Comparison of ENCODE assay signal across 13 cellular contexts in the genomic region with DNA sequence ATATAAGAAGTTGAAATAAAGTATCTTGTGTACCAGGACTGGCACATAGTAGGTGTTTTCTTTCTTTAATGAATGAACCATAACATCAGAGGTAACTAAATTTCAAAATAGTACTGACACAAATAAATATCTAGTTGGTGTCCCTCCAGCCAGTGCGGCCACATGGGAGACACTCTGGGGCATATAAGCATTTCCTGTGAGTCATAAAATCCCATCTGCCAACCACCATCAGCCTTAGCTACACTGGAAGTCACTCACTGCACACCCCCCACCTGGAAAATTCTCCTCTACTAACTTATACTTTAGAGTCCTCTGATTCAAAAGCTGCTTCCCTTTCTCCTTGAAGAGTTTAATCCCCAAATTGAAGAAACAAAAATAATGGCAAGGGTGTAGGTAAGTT. TPM values are rescaled to one million over a fixed set of nuclear protein-coding genes. Genes with fewer than 3 reads are reported as not detected.
DNase-seq lines count a peak whose midpoint lies in the region; ATAC-seq and TF ChIP-seq lines count a peak whose summit lies in the region.
"Had no signal": no experiment of that assay in that cellular context is flagged by ENCODE, and none has a peak within 500 bp of the region (broad histone marks: within the 10 kb centered on the region; RNA-seq: fewer than 3 reads in every experiment).

No MANE protein-coding gene starts in this region.

- no peak for TF ChIP-seq POLR2A in vagina (IDR thresholded peaks at IDR 0.05)

- no peaks in the 10 kb centered on the region for H3K9me3 ChIP-seq in vagina
- H3K9me3 ChIP-seq in right atrium auricular region: no peaks in the 10 kb centered on the region
- H3K9me3 ChIP-seq: adrenal gland, testis had no signal

- no peaks in the 10 kb centered on the region for H3K4me1 ChIP-seq in vagina
- no peaks in the 10 kb centered on the region for H3K4me1 ChIP-seq in right atrium auricular region
- H3K4me1 ChIP-seq: adrenal gland, testis had no signal

- DNase-seq in AG08395 (ENCODE audit: low spot score) (peak; percentile 47), HCEC 1CT (peak; percentile 18), RKO (ENCODE audit: low spot score) (peak; percentile 50), fibroblast of pulmonary artery (ENCODE audit: low read depth) (peak; percentile 31), vagina (ENCODE audit: extremely low spot score in 2 of 2) (no peak), NCI-H2196 treated with DMSO at 0.1 percent for 48 hours (lab: John Stamatoyannopoulos, UW; ENCODE audit: unreplicated experiment) (no peak), right atrium auricular region (ENCODE audit: low spot score) (no peak)
- DNase-seq: adrenal gland, HFFc6, NCI-H1436 treated with DMSO at 0.1 percent for 48 hours, retina, testis had no signal

- H3K4me3 ChIP-seq in fibroblast of pulmonary artery (replicated peaks; ENCODE audit: low read depth, low read length) (no peak overlapping the region), vagina (no peak overlapping the region), right atrium auricular region (no peak overlapping the region)
- H3K4me3 ChIP-seq: adrenal gland, testis had no signal

- H3K36me3 ChIP-seq in vagina (no peaks in the 10 kb centered on the region), right atrium auricular region (no peaks in the 10 kb centered on the region)
- H3K36me3 ChIP-seq: adrenal gland had no signal

- H3K27me3 ChIP-seq in vagina (no peaks in the 10 kb centered on the region), right atrium auricular region (no peaks in the 10 kb centered on the region)
- H3K27me3 ChIP-seq: adrenal gland, testis had no signal

- ATAC-seq in HG02610 (IDR thresholded peaks at IDR 0.05; ENCODE audit: unreplicated experiment): no peak

- TF ChIP-seq CTCF in fibroblast of pulmonary artery (IDR thresholded peaks at IDR 0.05; ENCODE audit: low read length, missing control alignments): no peak
- no peak for TF ChIP-seq CTCF in vagina (IDR thresholded peaks at IDR 0.05)
- no peak for TF ChIP-seq CTCF in right atrium auricular region (IDR thresholded peaks at IDR 0.05)

- H3K27ac ChIP-seq in vagina: no peak overlapping the region
- H3K27ac ChIP-seq in right atrium auricular region: no peak overlapping the region
- H3K27ac ChIP-seq: adrenal gland, testis had no signal

- intact Hi-C loops in vagina (cut with DNase I): no loop called here

RNA-seq across cellular contexts. Expression of a gene that starts 32.5 kb away (rescaled TPM):
- total RNA-seq in vagina (not detected), right atrium auricular region (not detected)
- total RNA-seq: adrenal gland, HFFc6 had no signal

RNA-seq across cellular contexts. Expression of a gene that starts 32.5 kb away (rescaled TPM):
- not detected for total RNA-seq in vagina
- not detected for total RNA-seq in right atrium auricular region
- total RNA-seq: adrenal gland, HFFc6 had no signal

RNA-seq across cellular contexts. Expression of a gene that starts 34.6 kb away (rescaled TPM):
- total RNA-seq in vagina (not detected), right atrium auricular region (not detected)
- total RNA-seq: HFFc6 had no signal

Comparison
In these comparisons a context has a peak if more than half of its experiments do, and no peak if none do; other contexts are left out.
1. DNase-seq: peak in AG08395 (single experiment), HCEC 1CT (single experiment), RKO (single experiment) and fibroblast of pulmonary artery (single experiment); none in vagina (0 of 2), NCI-H2196 treated with DMSO at 0.1 percent for 48 hours (single experiment) and right atrium auricular region (single experiment).